Comparison of ENCODE assay signal across 1 cellular context in genomic region chr3:125001557-125002413, GRCh38.
TF ChIP-seq lines count a peak whose summit lies in the region.

No MANE protein-coding gene starts in this region.

TF ChIP-seq in HepG2, 621 proteins besides CTCF, POLR2A, EP300 and RAD21 (continued from another document and continues in another):
- TF ChIP-seq ZNF333 (CRISPR knock-in tag; IDR thresholded peaks at IDR 0.05; ENCODE audit: borderline replicate concordance) (0 out of 2 replicates have a peak, but pooled peaks have one; percentile 58), TRIM22 (IDR thresholded peaks at IDR 0.05) (no peak), ZNF547 (CRISPR knock-in tag; IDR thresholded peaks at IDR 0.05) (peak; percentile 83; the same call in 1 of the 2 replicates), MTA1 (CRISPR knock-in tag; IDR thresholded peaks at IDR 0.05; ENCODE audit: borderline replicate concordance) (0 out of 2 replicates have a peak, but pooled peaks have one; percentile 56), PBX2 (CRISPR knock-in tag; IDR thresholded peaks at IDR 0.05) (no peak), SALL1 (CRISPR knock-in tag; IDR thresholded peaks at IDR 0.05) (peak; percentile 99), PTBP1 (IDR thresholded peaks at IDR 0.05; ENCODE audit: low read depth, low read length, poor library complexity, severe bottlenecking) (no peak), JUN (CRISPR knock-in tag; IDR thresholded peaks at IDR 0.05) (peak; percentile 90), IKZF1 (IDR thresholded peaks at IDR 0.05) (no peak), GPBP1L1 (CRISPR knock-in tag; IDR thresholded peaks at IDR 0.05) (no peak), ZNF749 (CRISPR knock-in tag; IDR thresholded peaks at IDR 0.05; ENCODE audit: borderline replicate concordance) (no peak), ZNF552 (CRISPR knock-in tag; IDR thresholded peaks at IDR 0.05; ENCODE audit: borderline replicate concordance) (no peak), ZNF780A (CRISPR knock-in tag; IDR thresholded peaks at IDR 0.05) (0 out of 2 replicates have a peak, but pooled peaks have one; percentile 49), AHR (CRISPR knock-in tag; IDR thresholded peaks at IDR 0.05) (peak; percentile 52; the same call in 1 of the 2 replicates), ELF3 (CRISPR knock-in tag; IDR thresholded peaks at IDR 0.05) (peak; percentile 53; the same call in 1 of the 2 replicates), ZKSCAN1 (IDR thresholded peaks at IDR 0.05; ENCODE audit: low read length) (no peak), MYPOP (CRISPR knock-in tag; IDR thresholded peaks at IDR 0.05) (peak; percentile 59; the same call in 1 of the 2 replicates), RXRB (CRISPR knock-in tag; IDR thresholded peaks at IDR 0.05; ENCODE audit: borderline replicate concordance) (peak; percentile 98), IRF2 (CRISPR knock-in tag; IDR thresholded peaks at IDR 0.05) (peak; percentile 23; the same call in 1 of the 2 replicates), ZNF331 (CRISPR knock-in tag; IDR thresholded peaks at IDR 0.05) (peak; percentile 97), ZBTB26 (CRISPR knock-in tag; IDR thresholded peaks at IDR 0.05; ENCODE audit: borderline replicate concordance) (no peak), TFDP1 (CRISPR knock-in tag; IDR thresholded peaks at IDR 0.05; ENCODE audit: borderline replicate concordance) (no peak; the same call in 1 of the 2 replicates), ZNF329 (CRISPR knock-in tag; IDR thresholded peaks at IDR 0.05; ENCODE audit: low read depth) (0 out of 2 replicates have a peak, but pooled peaks have one; percentile 45), SYNCRIP (IDR thresholded peaks at IDR 0.05; ENCODE audit: insufficient read depth, low read depth, low read length) (no peak), MBD4 (IDR thresholded peaks at IDR 0.05; ENCODE audit: borderline replicate concordance, low read length) (no peak), ZBTB14 (CRISPR knock-in tag; IDR thresholded peaks at IDR 0.05) (no peak), RBM22 (optimal IDR thresholded peaks at IDR 0.05; ENCODE audit: low read length) (no peak), TBX3 (IDR thresholded peaks at IDR 0.05; ENCODE audit: borderline replicate concordance) (peak; percentile 79; the same call in 1 of the 2 replicates), ZNF292 (CRISPR knock-in tag; IDR thresholded peaks at IDR 0.05; ENCODE audit: borderline replicate concordance, low read depth) (no peak), SOX13 (IDR thresholded peaks at IDR 0.05) (no peak), SOX13 (CRISPR knock-in tag; conservative IDR thresholded peaks at IDR 0.05 in 1 of 2, IDR thresholded peaks at IDR 0.05 in 1 of 2) (peak in 1 of 2 experiments; percentile 91; a peak in 2 of 4 replicates), ZNF710 (CRISPR knock-in tag; IDR thresholded peaks at IDR 0.05; ENCODE audit: borderline replicate concordance) (peak; percentile 91), ELF4 (CRISPR knock-in tag; IDR thresholded peaks at IDR 0.05; ENCODE audit: borderline replicate concordance) (0 out of 2 replicates have a peak, but pooled peaks have one; percentile 53), ZNF101 (CRISPR knock-in tag; IDR thresholded peaks at IDR 0.05; ENCODE audit: borderline replicate concordance, low read depth) (no peak), REPIN1 (CRISPR knock-in tag; IDR thresholded peaks at IDR 0.05; ENCODE audit: borderline replicate concordance, low read depth) (peak; percentile 18; the same call in 1 of the 2 replicates), POLR2AphosphoS2 (IDR thresholded peaks at IDR 0.05; ENCODE audit: low read depth, low read length) (no peak), ZNF781 (CRISPR knock-in tag; IDR thresholded peaks at IDR 0.05; ENCODE audit: borderline replicate concordance, not compliant biosample characterization) (no peak), RARG (CRISPR knock-in tag; IDR thresholded peaks at IDR 0.05; ENCODE audit: low read depth) (no peak), MLX (CRISPR knock-in tag; IDR thresholded peaks at IDR 0.05) (peak; percentile 71), FOXA3 (CRISPR knock-in tag; IDR thresholded peaks at IDR 0.05) (peak; percentile 83), PRPF4 (IDR thresholded peaks at IDR 0.05; ENCODE audit: low read depth, low read length, poor library complexity, severe bottlenecking) (no peak), FOXK1 (CRISPR knock-in tag; IDR thresholded peaks at IDR 0.05; ENCODE audit: borderline replicate concordance, low read depth) (peak; percentile 53; the same call in 1 of the 2 replicates), MXI1 (IDR thresholded peaks at IDR 0.05; ENCODE audit: borderline replicate concordance, low read depth, low read length) (peak; percentile 94; the same call in 2 of the 3 replicates), ZNF605 (CRISPR knock-in tag; IDR thresholded peaks at IDR 0.05) (no peak), KDM5A (IDR thresholded peaks at IDR 0.05; ENCODE audit: borderline replicate concordance, low read length) (no peak), ZSCAN30 (CRISPR knock-in tag; IDR thresholded peaks at IDR 0.05) (no peak), HIC2 (CRISPR knock-in tag; IDR thresholded peaks at IDR 0.05; ENCODE audit: low read depth) (no peak; the same call in 1 of the 2 replicates), MXD3 (CRISPR knock-in tag; IDR thresholded peaks at IDR 0.05) (peak; percentile 66; the same call in 1 of the 2 replicates), ZNF224 (CRISPR knock-in tag; IDR thresholded peaks at IDR 0.05) (no peak), NR3C1 (CRISPR knock-in tag; IDR thresholded peaks at IDR 0.05) (no peak), PAWR (CRISPR knock-in tag; IDR thresholded peaks at IDR 0.05; ENCODE audit: borderline replicate concordance) (no peak), NCOA1 (CRISPR knock-in tag; IDR thresholded peaks at IDR 0.05) (no peak), RCOR2 (CRISPR knock-in tag; IDR thresholded peaks at IDR 0.05) (peak; percentile 84), KDM5B (CRISPR knock-in tag; IDR thresholded peaks at IDR 0.05; ENCODE audit: borderline replicate concordance) (peak; percentile 67; the same call in 1 of the 2 replicates), KDM6A (CRISPR knock-in tag; IDR thresholded peaks at IDR 0.05; ENCODE audit: low read depth) (peak; percentile 52; the same call in 1 of the 2 replicates), EZH2 (conservative IDR thresholded peaks at IDR 0.05; ENCODE audit: low read depth, low read length) (no peak), ZNF670 (CRISPR knock-in tag; IDR thresholded peaks at IDR 0.05; ENCODE audit: borderline replicate concordance) (no peak), ZNF451 (CRISPR knock-in tag; IDR thresholded peaks at IDR 0.05) (no peak), ZNF17 (CRISPR knock-in tag; IDR thresholded peaks at IDR 0.05) (no peak)
